4 cellular contexts compared by ENCODE assay signal in the genomic region with DNA sequence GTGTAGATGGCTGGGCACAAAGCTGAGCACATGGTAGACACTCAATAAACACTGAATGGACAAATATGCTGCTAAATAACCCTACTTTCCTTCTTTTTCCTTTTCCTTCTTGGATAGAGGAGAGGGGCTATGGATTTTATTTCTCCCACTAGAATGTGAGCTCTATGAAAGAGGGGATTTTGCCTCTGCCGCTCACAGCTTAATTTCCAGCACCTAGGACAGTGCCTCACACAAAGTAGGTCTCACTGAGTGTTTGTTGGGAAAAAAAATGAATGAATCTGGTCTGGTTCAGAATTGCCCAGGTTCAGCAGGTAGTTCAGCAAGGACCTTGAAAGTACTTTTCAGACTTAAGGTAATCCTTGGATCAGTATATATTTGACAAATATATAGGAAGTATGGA.
TF ChIP-seq lines count a peak whose summit lies in the region.

No MANE protein-coding gene starts in this region.

TF ChIP-seq in A549, 52 proteins besides CTCF, POLR2A, EP300 and RAD21:
- TF ChIP-seq, protein P1, sequence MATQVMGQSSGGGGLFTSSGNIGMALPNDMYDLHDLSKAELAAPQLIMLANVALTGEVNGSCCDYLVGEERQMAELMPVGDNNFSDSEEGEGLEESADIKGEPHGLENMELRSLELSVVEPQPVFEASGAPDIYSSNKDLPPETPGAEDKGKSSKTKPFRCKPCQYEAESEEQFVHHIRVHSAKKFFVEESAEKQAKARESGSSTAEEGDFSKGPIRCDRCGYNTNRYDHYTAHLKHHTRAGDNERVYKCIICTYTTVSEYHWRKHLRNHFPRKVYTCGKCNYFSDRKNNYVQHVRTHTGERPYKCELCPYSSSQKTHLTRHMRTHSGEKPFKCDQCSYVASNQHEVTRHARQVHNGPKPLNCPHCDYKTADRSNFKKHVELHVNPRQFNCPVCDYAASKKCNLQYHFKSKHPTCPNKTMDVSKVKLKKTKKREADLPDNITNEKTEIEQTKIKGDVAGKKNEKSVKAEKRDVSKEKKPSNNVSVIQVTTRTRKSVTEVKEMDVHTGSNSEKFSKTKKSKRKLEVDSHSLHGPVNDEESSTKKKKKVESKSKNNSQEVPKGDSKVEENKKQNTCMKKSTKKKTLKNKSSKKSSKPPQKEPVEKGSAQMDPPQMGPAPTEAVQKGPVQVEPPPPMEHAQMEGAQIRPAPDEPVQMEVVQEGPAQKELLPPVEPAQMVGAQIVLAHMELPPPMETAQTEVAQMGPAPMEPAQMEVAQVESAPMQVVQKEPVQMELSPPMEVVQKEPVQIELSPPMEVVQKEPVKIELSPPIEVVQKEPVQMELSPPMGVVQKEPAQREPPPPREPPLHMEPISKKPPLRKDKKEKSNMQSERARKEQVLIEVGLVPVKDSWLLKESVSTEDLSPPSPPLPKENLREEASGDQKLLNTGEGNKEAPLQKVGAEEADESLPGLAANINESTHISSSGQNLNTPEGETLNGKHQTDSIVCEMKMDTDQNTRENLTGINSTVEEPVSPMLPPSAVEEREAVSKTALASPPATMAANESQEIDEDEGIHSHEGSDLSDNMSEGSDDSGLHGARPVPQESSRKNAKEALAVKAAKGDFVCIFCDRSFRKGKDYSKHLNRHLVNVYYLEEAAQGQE (IDR thresholded peaks at IDR 0.05) = peak; percentile 77
- TF ChIP-seq, protein P2, sequence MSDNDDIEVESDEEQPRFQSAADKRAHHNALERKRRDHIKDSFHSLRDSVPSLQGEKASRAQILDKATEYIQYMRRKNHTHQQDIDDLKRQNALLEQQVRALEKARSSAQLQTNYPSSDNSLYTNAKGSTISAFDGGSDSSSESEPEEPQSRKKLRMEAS (IDR thresholded peaks at IDR 0.05) = no peak

TF ChIP-seq in Ishikawa, 13 proteins besides CTCF, POLR2A, EP300 and RAD21 (continued from another document):
- TF ChIP-seq, protein P1 (IDR thresholded peaks at IDR 0.05; ENCODE audit: low read depth) = peak; percentile 85
- no peak for TF ChIP-seq EGR1 (IDR thresholded peaks at IDR 0.05)
- TF ChIP-seq TCF12 (IDR thresholded peaks at IDR 0.05; ENCODE audit: low read depth) = no peak
- TF ChIP-seq YY1 (IDR thresholded peaks at IDR 0.05; ENCODE audit: low read depth) = no peak
- no peak for TF ChIP-seq ZBTB7A (IDR thresholded peaks at IDR 0.05; ENCODE audit: low read depth)
- TF ChIP-seq, protein P2 (IDR thresholded peaks at IDR 0.05) = no peak

TF ChIP-seq in GM12878, 131 proteins besides CTCF, POLR2A, EP300 and RAD21:
- TF ChIP-seq, protein P1 (IDR thresholded peaks at IDR 0.05; ENCODE audit: low read depth, low read length) = peak; percentile 77
- TF ChIP-seq MYC (IDR thresholded peaks at IDR 0.05; ENCODE audit: insufficient read depth, insufficient read length, insufficient replicate concordance, low read length, severe bottlenecking) = no peak
TF ChIP-seq in GM12878: peak in this region for 1.

TF ChIP-seq in SK-N-SH treated with all-trans-retinoic acid at 6 μM for 48 hours, 23 proteins besides CTCF, POLR2A, EP300 and RAD21 (continued from another document):
- TF ChIP-seq, protein P3, sequence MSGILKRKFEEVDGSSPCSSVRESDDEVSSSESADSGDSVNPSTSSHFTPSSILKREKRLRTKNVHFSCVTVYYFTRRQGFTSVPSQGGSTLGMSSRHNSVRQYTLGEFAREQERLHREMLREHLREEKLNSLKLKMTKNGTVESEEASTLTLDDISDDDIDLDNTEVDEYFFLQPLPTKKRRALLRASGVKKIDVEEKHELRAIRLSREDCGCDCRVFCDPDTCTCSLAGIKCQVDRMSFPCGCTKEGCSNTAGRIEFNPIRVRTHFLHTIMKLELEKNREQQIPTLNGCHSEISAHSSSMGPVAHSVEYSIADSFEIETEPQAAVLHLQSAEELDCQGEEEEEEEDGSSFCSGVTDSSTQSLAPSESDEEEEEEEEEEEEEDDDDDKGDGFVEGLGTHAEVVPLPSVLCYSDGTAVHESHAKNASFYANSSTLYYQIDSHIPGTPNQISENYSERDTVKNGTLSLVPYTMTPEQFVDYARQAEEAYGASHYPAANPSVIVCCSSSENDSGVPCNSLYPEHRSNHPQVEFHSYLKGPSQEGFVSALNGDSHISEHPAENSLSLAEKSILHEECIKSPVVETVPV (CRISPR knock-in tag; IDR thresholded peaks at IDR 0.05) = no peak
- TF ChIP-seq ARNTL (CRISPR knock-in tag; IDR thresholded peaks at IDR 0.05; ENCODE audit: borderline replicate concordance, low read depth) = no peak
- TF ChIP-seq, protein P4, sequence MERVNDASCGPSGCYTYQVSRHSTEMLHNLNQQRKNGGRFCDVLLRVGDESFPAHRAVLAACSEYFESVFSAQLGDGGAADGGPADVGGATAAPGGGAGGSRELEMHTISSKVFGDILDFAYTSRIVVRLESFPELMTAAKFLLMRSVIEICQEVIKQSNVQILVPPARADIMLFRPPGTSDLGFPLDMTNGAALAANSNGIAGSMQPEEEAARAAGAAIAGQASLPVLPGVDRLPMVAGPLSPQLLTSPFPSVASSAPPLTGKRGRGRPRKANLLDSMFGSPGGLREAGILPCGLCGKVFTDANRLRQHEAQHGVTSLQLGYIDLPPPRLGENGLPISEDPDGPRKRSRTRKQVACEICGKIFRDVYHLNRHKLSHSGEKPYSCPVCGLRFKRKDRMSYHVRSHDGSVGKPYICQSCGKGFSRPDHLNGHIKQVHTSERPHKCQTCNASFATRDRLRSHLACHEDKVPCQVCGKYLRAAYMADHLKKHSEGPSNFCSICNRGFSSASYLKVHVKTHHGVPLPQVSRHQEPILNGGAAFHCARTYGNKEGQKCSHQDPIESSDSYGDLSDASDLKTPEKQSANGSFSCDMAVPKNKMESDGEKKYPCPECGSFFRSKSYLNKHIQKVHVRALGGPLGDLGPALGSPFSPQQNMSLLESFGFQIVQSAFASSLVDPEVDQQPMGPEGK (CRISPR knock-in tag; IDR thresholded peaks at IDR 0.05; ENCODE audit: borderline replicate concordance) = no peak
- no peak for TF ChIP-seq CSDC2 (CRISPR knock-in tag; IDR thresholded peaks at IDR 0.05)
- TF ChIP-seq ZFP3 (CRISPR knock-in tag; IDR thresholded peaks at IDR 0.05) = no peak
- no peak for TF ChIP-seq BACH2 (CRISPR knock-in tag; IDR thresholded peaks at IDR 0.05; ENCODE audit: borderline replicate concordance)
- no peak for TF ChIP-seq ZNF70 (CRISPR knock-in tag; IDR thresholded peaks at IDR 0.05)
- no peak for TF ChIP-seq ZNF8 (CRISPR knock-in tag; IDR thresholded peaks at IDR 0.05)
- TF ChIP-seq OSR1 (CRISPR knock-in tag; IDR thresholded peaks at IDR 0.05) = no peak
- TF ChIP-seq SNAI2 (CRISPR knock-in tag; IDR thresholded peaks at IDR 0.05) = no peak
- TF ChIP-seq, protein P5, sequence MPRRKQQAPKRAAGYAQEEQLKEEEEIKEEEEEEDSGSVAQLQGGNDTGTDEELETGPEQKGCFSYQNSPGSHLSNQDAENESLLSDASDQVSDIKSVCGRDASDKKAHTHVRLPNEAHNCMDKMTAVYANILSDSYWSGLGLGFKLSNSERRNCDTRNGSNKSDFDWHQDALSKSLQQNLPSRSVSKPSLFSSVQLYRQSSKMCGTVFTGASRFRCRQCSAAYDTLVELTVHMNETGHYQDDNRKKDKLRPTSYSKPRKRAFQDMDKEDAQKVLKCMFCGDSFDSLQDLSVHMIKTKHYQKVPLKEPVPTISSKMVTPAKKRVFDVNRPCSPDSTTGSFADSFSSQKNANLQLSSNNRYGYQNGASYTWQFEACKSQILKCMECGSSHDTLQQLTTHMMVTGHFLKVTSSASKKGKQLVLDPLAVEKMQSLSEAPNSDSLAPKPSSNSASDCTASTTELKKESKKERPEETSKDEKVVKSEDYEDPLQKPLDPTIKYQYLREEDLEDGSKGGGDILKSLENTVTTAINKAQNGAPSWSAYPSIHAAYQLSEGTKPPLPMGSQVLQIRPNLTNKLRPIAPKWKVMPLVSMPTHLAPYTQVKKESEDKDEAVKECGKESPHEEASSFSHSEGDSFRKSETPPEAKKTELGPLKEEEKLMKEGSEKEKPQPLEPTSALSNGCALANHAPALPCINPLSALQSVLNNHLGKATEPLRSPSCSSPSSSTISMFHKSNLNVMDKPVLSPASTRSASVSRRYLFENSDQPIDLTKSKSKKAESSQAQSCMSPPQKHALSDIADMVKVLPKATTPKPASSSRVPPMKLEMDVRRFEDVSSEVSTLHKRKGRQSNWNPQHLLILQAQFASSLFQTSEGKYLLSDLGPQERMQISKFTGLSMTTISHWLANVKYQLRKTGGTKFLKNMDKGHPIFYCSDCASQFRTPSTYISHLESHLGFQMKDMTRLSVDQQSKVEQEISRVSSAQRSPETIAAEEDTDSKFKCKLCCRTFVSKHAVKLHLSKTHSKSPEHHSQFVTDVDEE (CRISPR knock-in tag; IDR thresholded peaks at IDR 0.05) = no peak
- no peak for TF ChIP-seq ESRRG (CRISPR knock-in tag; IDR thresholded peaks at IDR 0.05)
